Comparison of ENCODE assay signal across 26 cellular contexts in the genomic region with DNA sequence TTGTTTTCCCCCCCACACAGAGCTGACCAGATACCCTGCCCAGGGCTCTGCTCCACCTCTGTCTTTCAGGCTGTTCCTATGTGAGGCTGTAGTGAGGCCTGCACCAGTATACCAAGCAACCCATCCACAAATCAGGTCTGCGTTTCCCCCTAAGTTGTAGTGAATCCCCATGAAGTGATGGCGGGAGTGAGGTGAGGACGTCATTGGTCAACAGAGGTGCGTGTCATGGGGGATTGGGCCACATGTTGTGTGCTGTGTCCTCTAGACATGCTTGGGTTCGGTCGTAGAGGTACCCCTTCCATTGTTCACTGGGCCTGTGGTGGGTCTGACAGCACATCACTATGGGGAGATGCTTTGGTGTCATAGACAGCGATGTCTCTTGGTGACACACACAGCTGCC.
DNase-seq lines count a peak whose midpoint lies in the region; ATAC-seq, FAIRE-seq and TF ChIP-seq lines count a peak whose summit lies in the region.
"Had no signal": no experiment of that assay in that cellular context is flagged by ENCODE, and none has a peak within 500 bp of the region (broad histone marks: within the 10 kb centered on the region; RNA-seq: fewer than 3 reads in every experiment).

No MANE protein-coding gene starts in this region.

- BruUV-seq in HepG2 (replicated peaks; lab: Mats Ljungman, UMichigan): no TSS peak

- CTCF ChIA-PET in HepG2 (lab: Yijun Ruan, JAX; ENCODE audit: low intra/inter-chr PET ratio, low total read pairs): no interaction called here
- CTCF ChIA-PET in HEK293T (lab: Yijun Ruan, JAX): no interaction called here
- CTCF ChIA-PET in activated CD4-positive, alpha-beta T cell treated with anti-CD3 and anti-CD28 coated beads, Interleukin-2, amount 10 ng/mL, durations not matched to agents 7 days and 5 days (lab: Charles Lee): no interaction called here

- POLR2A ChIA-PET in HepG2 (lab: Yijun Ruan, JAX) (no interaction called here), HEK293T (lab: Yijun Ruan, JAX) (no interaction called here)
- POLR2A ChIA-PET in activated CD4-positive, alpha-beta T cell treated with anti-CD3 and anti-CD28 coated beads, Interleukin-2, amount 10 ng/mL, durations not matched to agents 7 days and 5 days (lab: Charles Lee): no interaction called here

- FAIRE-seq in HepG2 (lab: Jason Lieb, UNC) (no peak), kidney (lab: Jason Lieb, UNC) (no peak)
- FAIRE-seq: A204.1, D721Med, GM12878, GM19239 had no signal

- in situ Hi-C loops in HepG2 (cut with HindIII; ENCODE audit: extremely low pct_ligation_motif_present, low pct_unique_long_range_greater_than_20kb): no loop called here

- no peak overlapping the region for H3K4me3 Mint-ChIP-seq in activated T-cell treated with anti-CD3 and anti-CD28 coated beads, Interleukin-2, amount 50 U/mL, for 24 hours
- no peak overlapping the region for H3K4me3 Mint-ChIP-seq in activated T-cell treated with anti-CD3 and anti-CD28 coated beads, Interleukin-2, amount 50 U/mL, for 72 hours
- H3K4me3 Mint-ChIP-seq in activated CD4-positive, alpha-beta T cell treated with anti-CD3 and anti-CD28 coated beads, Interleukin-2, amount 10 ng/mL, durations not matched to agents 7 days and 5 days: no peak overlapping the region
- H3K4me3 Mint-ChIP-seq: B cell; CD4-positive, CD25-positive, alpha-beta regulatory T cell; CD8-positive, alpha-beta T cell; HFFc6 had no signal

- intact Hi-C loops in HepG2 (cut with micrococcal nuclease; ENCODE audit: unreplicated experiment): no loop called here
- intact Hi-C loops in right lobe of liver (cut with DNase I): no loop called here
- intact Hi-C loops in kidney (cut with DNase I): no loop called here
- intact Hi-C loops in sigmoid colon (cut with DNase I): no loop called here

- H3K9me3 ChIP-seq in HepG2 (ENCODE audit: low read length) (no peaks in the 10 kb centered on the region), right lobe of liver (no peaks in the 10 kb centered on the region), kidney (ENCODE audit: control insufficient read depth in 1 of 2, low read length in 2 of 2) (no peaks in the 10 kb centered on the region), sigmoid colon (no peaks in the 10 kb centered on the region)
- H3K9me3 ChIP-seq: BLaER1, Caco-2 had no signal

- H3K79me2 ChIP-seq in HepG2 (ENCODE audit: insufficient read depth, low read length): no peaks in the 10 kb centered on the region

- no peaks in the 10 kb centered on the region for H4K20me1 ChIP-seq in HepG2 (ENCODE audit: insufficient read depth, low read length)
- H4K20me1 ChIP-seq: BLaER1 had no signal

- H3K27me3 ChIP-seq in HepG2 (ENCODE audit: control insufficient read depth in 1 of 2, insufficient read depth in 2 of 2, low read length in 2 of 2) (peaks cover 3 to 35% of the 10 kb centered on the region in 2 experiments; a peak in 3 of 5 replicates), right lobe of liver (no peaks in the 10 kb centered on the region), sigmoid colon (peaks cover 0 to 13% (median 0%) of the 10 kb centered on the region in 3 donors)
- H3K27me3 ChIP-seq: BLaER1 had no signal

- TF ChIP-seq POLR2A in HepG2 (IDR thresholded peaks at IDR 0.05; ENCODE audit: insufficient read depth in 1 of 2, low read depth in 2 of 2, low read length in 2 of 2) (no peak), right lobe of liver (IDR thresholded peaks at IDR 0.05) (no peak), sigmoid colon (IDR thresholded peaks at IDR 0.05) (no peak)

- no peak for TF ChIP-seq CTCF in HepG2 (CRISPR knock-in tag; IDR thresholded peaks at IDR 0.05)
- TF ChIP-seq CTCF in right lobe of liver (IDR thresholded peaks at IDR 0.05): no peak
- no peak for TF ChIP-seq CTCF in kidney (IDR thresholded peaks at IDR 0.05; ENCODE audit: borderline replicate concordance, extremely low read depth, insufficient read depth)
- no peak for TF ChIP-seq CTCF in sigmoid colon (IDR thresholded peaks at IDR 0.05)

- H3K27ac ChIP-seq in HepG2 (ENCODE audit: extremely low read length, insufficient read depth, low read length) (no peak overlapping the region), right lobe of liver (no peak overlapping the region), kidney (ENCODE audit: low read depth in 2 of 2, low read length in 2 of 2) (no peak overlapping the region), sigmoid colon (no peak overlapping the region)
- H3K27ac ChIP-seq: 22Rv1, BLaER1, C4-2B had no signal

- peaks cover 9% of the 10 kb centered on the region for H3K27me3 Mint-ChIP-seq in activated T-cell treated with anti-CD3 and anti-CD28 coated beads, Interleukin-2, amount 50 U/mL, for 24 hours
- peaks cover 11% of the 10 kb centered on the region for H3K27me3 Mint-ChIP-seq in activated T-cell treated with anti-CD3 and anti-CD28 coated beads, Interleukin-2, amount 50 U/mL, for 72 hours (ENCODE audit: low read depth)
- H3K27me3 Mint-ChIP-seq in activated CD4-positive, alpha-beta T cell treated with anti-CD3 and anti-CD28 coated beads, Interleukin-2, amount 10 ng/mL, durations not matched to agents 7 days and 5 days: no peaks in the 10 kb centered on the region

- no peaks in the 10 kb centered on the region for H3K4me1 Mint-ChIP-seq in activated T-cell treated with anti-CD3 and anti-CD28 coated beads, Interleukin-2, amount 50 U/mL, for 24 hours (ENCODE audit: low read depth)
- no peaks in the 10 kb centered on the region for H3K4me1 Mint-ChIP-seq in activated T-cell treated with anti-CD3 and anti-CD28 coated beads, Interleukin-2, amount 50 U/mL, for 72 hours (ENCODE audit: low read depth)
- no peaks in the 10 kb centered on the region for H3K4me1 Mint-ChIP-seq in activated CD4-positive, alpha-beta T cell treated with anti-CD3 and anti-CD28 coated beads, Interleukin-2, amount 10 ng/mL, durations not matched to agents 7 days and 5 days
- H3K4me1 Mint-ChIP-seq: B cell; CD4-positive, CD25-positive, alpha-beta regulatory T cell had no signal

- H3K4me3 ChIP-seq in HepG2 (replicated peaks in 1 of 3; ENCODE audit: insufficient read depth in 1 of 3, low read depth in 2 of 3, low read length in 3 of 3): no peak overlapping the region
- H3K4me3 ChIP-seq in right lobe of liver: no peak overlapping the region
- H3K4me3 ChIP-seq in kidney (ENCODE audit: low read length in 2 of 2): no peak overlapping the region
- no peak overlapping the region for H3K4me3 ChIP-seq in sigmoid colon
- H3K4me3 ChIP-seq: BLaER1, GM12878 had no signal

- H3K36me3 ChIP-seq in HepG2 (replicated peaks in 1 of 2; ENCODE audit: control insufficient read depth in 1 of 2, insufficient read depth in 2 of 2, low read length in 2 of 2) (no peaks in the 10 kb centered on the region), right lobe of liver (no peaks in the 10 kb centered on the region), kidney (ENCODE audit: control insufficient read depth in 1 of 2, insufficient read depth in 2 of 2, low read length in 2 of 2) (no peaks in the 10 kb centered on the region), sigmoid colon (no peaks in the 10 kb centered on the region)
- H3K36me3 ChIP-seq: BLaER1 had no signal

- no peak overlapping the region for H2AFZ ChIP-seq in HepG2 (ENCODE audit: low read length)

- DNase-seq in activated T-cell treated with anti-CD3 and anti-CD28 coated beads, Interleukin-2, amount 50 U/mL, for 24 hours: peak; percentile 7
- no peak for DNase-seq in activated T-cell treated with anti-CD3 and anti-CD28 coated beads, Interleukin-2, amount 50 U/mL, for 72 hours
- no peak for DNase-seq in HepG2 (ENCODE audit: low spot score)
- DNase-seq in right lobe of liver: no peak
- DNase-seq in kidney: peak; percentile 6
- DNase-seq in sigmoid colon: peak; percentile 32
- no peak for DNase-seq in HEK293T (ENCODE audit: extremely low spot score)
- no peak for DNase-seq in activated CD4-positive, alpha-beta T cell treated with anti-CD3 and anti-CD28 coated beads, Interleukin-2, amount 10 ng/mL, durations not matched to agents 7 days and 5 days
- DNase-seq: CD4-positive, CD25-positive, alpha-beta regulatory T cell; CD8-positive, alpha-beta T cell; DMS 273 treated with DMSO at 0.1 percent for 48 hours; DMS79; EL; GDM1; GOT3; H7; HFFc6 had no signal

- TF ChIP-seq EP300 in HepG2 (IDR thresholded peaks at IDR 0.05; ENCODE audit: low read depth in 2 of 2, low read length in 2 of 2): no peak
- TF ChIP-seq EP300 in HepG2 (CRISPR knock-in tag; IDR thresholded peaks at IDR 0.05; ENCODE audit: borderline replicate concordance): no peak
- no peak for TF ChIP-seq EP300 in sigmoid colon (IDR thresholded peaks at IDR 0.05)

- H3K9ac ChIP-seq in HepG2 (ENCODE audit: insufficient read depth, low read depth, low read length) (no peak overlapping the region), kidney (ENCODE audit: low read length in 2 of 2) (no peak overlapping the region)
- H3K9ac ChIP-seq: BLaER1 had no signal

- H3K4me2 ChIP-seq in HepG2 (ENCODE audit: low read depth, low read length): no peak overlapping the region
- H3K4me2 ChIP-seq: BLaER1 had no signal

- ATAC-seq in activated T-cell treated with anti-CD3 and anti-CD28 coated beads, Interleukin-2, amount 50 U/mL, for 72 hours (replicated peaks in 1 of 2): no peak
- no peak for ATAC-seq in HepG2
- ATAC-seq in right lobe of liver: no peak
- ATAC-seq: CD8-positive, alpha-beta T cell; GM12878 had no signal

- H3K9me3 Mint-ChIP-seq in activated T-cell treated with anti-CD3 and anti-CD28 coated beads, Interleukin-2, amount 50 U/mL, for 24 hours: no peaks in the 10 kb centered on the region
- no peaks in the 10 kb centered on the region for H3K9me3 Mint-ChIP-seq in activated T-cell treated with anti-CD3 and anti-CD28 coated beads, Interleukin-2, amount 50 U/mL, for 72 hours
- H3K9me3 Mint-ChIP-seq in activated CD4-positive, alpha-beta T cell treated with anti-CD3 and anti-CD28 coated beads, Interleukin-2, amount 10 ng/mL, durations not matched to agents 7 days and 5 days: no peaks in the 10 kb centered on the region
- H3K9me3 Mint-ChIP-seq: CD4-positive, CD25-positive, alpha-beta regulatory T cell; CD8-positive, alpha-beta T cell had no signal

- TF ChIP-seq RAD21 in HepG2 (CRISPR knock-in tag; IDR thresholded peaks at IDR 0.05): no peak

- WGBS in HepG2 (ENCODE audit: low lambda C conversion rate): 2% methylated on average over 7 of the region's 7 CpGs
- 65% methylated on average over 2 of the region's 7 CpGs for WGBS in right lobe of liver (ENCODE audit: insufficient coverage, low coverage, low lambda C conversion rate, missing lambda C conversion rate)
- WGBS in sigmoid colon, 2 donors: 90 to 93% methylated on average over 7 of the region's 7 CpGs

- no peaks in the 10 kb centered on the region for H3K36me3 Mint-ChIP-seq in activated T-cell treated with anti-CD3 and anti-CD28 coated beads, Interleukin-2, amount 50 U/mL, for 24 hours (ENCODE audit: low read depth)
- H3K36me3 Mint-ChIP-seq in activated T-cell treated with anti-CD3 and anti-CD28 coated beads, Interleukin-2, amount 50 U/mL, for 72 hours (ENCODE audit: insufficient read depth in 2 of 2): no peaks in the 10 kb centered on the region
- no peaks in the 10 kb centered on the region for H3K36me3 Mint-ChIP-seq in activated CD4-positive, alpha-beta T cell treated with anti-CD3 and anti-CD28 coated beads, Interleukin-2, amount 10 ng/mL, durations not matched to agents 7 days and 5 days (ENCODE audit: low read depth)
- H3K36me3 Mint-ChIP-seq: CD4-positive, CD25-positive, alpha-beta regulatory T cell; CD8-positive, alpha-beta T cell had no signal

- H3K27ac Mint-ChIP-seq in activated T-cell treated with anti-CD3 and anti-CD28 coated beads, Interleukin-2, amount 50 U/mL, for 24 hours: no peak overlapping the region
- H3K27ac Mint-ChIP-seq in activated T-cell treated with anti-CD3 and anti-CD28 coated beads, Interleukin-2, amount 50 U/mL, for 72 hours: no peak overlapping the region
- no peak overlapping the region for H3K27ac Mint-ChIP-seq in activated CD4-positive, alpha-beta T cell treated with anti-CD3 and anti-CD28 coated beads, Interleukin-2, amount 10 ng/mL, durations not matched to agents 7 days and 5 days
- H3K27ac Mint-ChIP-seq: B cell; CD4-positive, CD25-positive, alpha-beta regulatory T cell; CD8-positive, alpha-beta T cell; HFFc6 had no signal

- H3K4me1 ChIP-seq in HepG2 (ENCODE audit: insufficient read depth, low read length) (no peaks in the 10 kb centered on the region), right lobe of liver (no peaks in the 10 kb centered on the region), kidney (ENCODE audit: control insufficient read depth in 1 of 2, insufficient read depth in 1 of 2, low read depth in 1 of 2, low read length in 2 of 2) (no peaks in the 10 kb centered on the region), sigmoid colon (no peaks in the 10 kb centered on the region)
- H3K4me1 ChIP-seq: BLaER1, Caco-2 had no signal

Comparison
In these comparisons a context has a peak if more than half of its experiments do, and no peak if none do; other contexts are left out.
1. DNase-seq: peak in activated T-cell treated with anti-CD3 and anti-CD28 coated beads, Interleukin-2, amount 50 U/mL, for 24 hours (single experiment), kidney (single experiment) and sigmoid colon (single experiment); none in activated T-cell treated with anti-CD3 and anti-CD28 coated beads, Interleukin-2, amount 50 U/mL, for 72 hours (0 of 2), HepG2 (single experiment), right lobe of liver (0 of 3), HEK293T (single experiment) and activated CD4-positive, alpha-beta T cell treated with anti-CD3 and anti-CD28 coated beads, Interleukin-2, amount 10 ng/mL, durations not matched to agents 7 days and 5 days (single experiment).